In the genomic region with DNA sequence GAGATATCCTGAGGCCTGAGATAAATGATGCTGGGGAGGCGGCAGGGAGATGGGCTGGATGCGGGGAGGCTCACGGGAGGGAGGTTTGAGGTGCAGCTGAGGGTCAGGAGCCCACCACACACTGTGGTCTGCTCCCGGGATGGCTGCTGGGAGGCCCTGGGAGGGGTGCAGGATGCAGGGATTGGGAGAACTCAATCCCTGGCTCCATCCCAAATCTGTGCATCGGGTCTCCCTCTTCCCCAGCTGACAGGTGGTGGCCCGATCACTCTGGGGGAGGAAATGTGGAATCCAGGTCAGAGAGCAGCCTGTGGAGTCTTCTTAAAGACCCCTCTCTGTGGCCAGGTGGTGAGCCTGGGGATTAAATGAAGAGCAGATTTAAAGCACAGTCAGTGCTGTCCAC, we compare ENCODE assay signal across 1 cellular context.
A peak's percentile ranks its signal among the peaks of the same experiment; 100 is the strongest.
TF ChIP-seq lines count a peak whose summit lies in the region.

No MANE protein-coding gene starts in this region.

TF ChIP-seq in HepG2, 621 proteins besides CTCF, POLR2A, EP300 and RAD21:
- TF ChIP-seq AGO2 (optimal IDR thresholded peaks at IDR 0.05; ENCODE audit: low read depth, low read length) (peak; percentile 51), HNRNPUL1 (IDR thresholded peaks at IDR 0.05; ENCODE audit: low read depth, low read length) (no peak)
